Comparison of ENCODE assay signal across 1 cellular context in the genomic region with DNA sequence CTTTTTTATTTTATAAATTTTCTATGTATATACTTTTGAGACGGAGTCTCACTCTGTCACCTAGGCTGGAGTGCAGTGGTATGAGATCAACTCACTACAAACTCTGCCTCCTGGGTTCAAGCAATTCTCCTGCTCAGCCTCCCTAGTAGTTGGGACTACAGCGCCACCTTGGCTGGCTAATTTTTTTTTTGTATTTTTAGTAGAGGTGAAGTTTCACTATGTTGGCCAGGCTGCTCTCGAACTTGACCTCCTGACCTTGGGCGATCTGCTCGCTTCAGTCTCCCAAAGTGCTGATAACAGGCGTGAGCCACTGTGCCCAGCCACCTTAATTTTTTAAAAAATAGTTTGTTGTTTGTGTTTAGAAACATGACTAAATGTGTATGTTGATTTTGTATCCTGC.
A peak's percentile ranks its signal among the peaks of the same experiment; 100 is the strongest.
TF ChIP-seq lines count a peak whose summit lies in the region.

No MANE protein-coding gene starts in this region.

TF ChIP-seq in K562, 482 proteins besides CTCF, POLR2A, EP300 and RAD21:
- TF ChIP-seq TAF9B (IDR thresholded peaks at IDR 0.05; ENCODE audit: partially characterized antibody) (no peak), ESRRA (IDR thresholded peaks at IDR 0.05; ENCODE audit: borderline replicate concordance, low read depth) (peak; percentile 67)
TF ChIP-seq in K562: peak in this region for 1.
